In genomic region chr21:37153193-37153934, GRCh38 we compare ENCODE assay signal across 11 cellular contexts.
DNase-seq lines count a peak whose midpoint lies in the region; ATAC-seq, FAIRE-seq and TF ChIP-seq lines count a peak whose summit lies in the region.
"Had no signal": no experiment of that assay in that cellular context is flagged by ENCODE, and none has a peak within 500 bp of the region (broad histone marks: within the 10 kb centered on the region; RNA-seq: fewer than 3 reads in every experiment).

No MANE protein-coding gene starts in this region.

- H3K4me1 ChIP-seq in adipocyte (ENCODE audit: control insufficient read depth, insufficient read depth, low read length) (peaks cover 42% of the 10 kb centered on the region), foreskin keratinocyte (peaks cover 9% of the 10 kb centered on the region), rectal smooth muscle tissue (ENCODE audit: control insufficient read depth, insufficient read depth, low read length) (peaks cover 14% of the 10 kb centered on the region)

- H3K9me3 ChIP-seq in adipocyte (ENCODE audit: control insufficient read depth, low read length): no peaks in the 10 kb centered on the region

- H3K27me3 ChIP-seq in adipocyte (replicated peaks; ENCODE audit: control insufficient read depth, insufficient read depth, low read length) (no peaks in the 10 kb centered on the region), foreskin keratinocyte (no peaks in the 10 kb centered on the region), rectal smooth muscle tissue (ENCODE audit: control insufficient read depth, insufficient read depth, low read length) (no peaks in the 10 kb centered on the region)

- TF ChIP-seq CTCF in D721Med (IDR thresholded peaks at IDR 0.05; ENCODE audit: insufficient read depth, missing control alignments) (no peak), foreskin keratinocyte (conservative IDR thresholded peaks at IDR 0.05) (no peak)

- H3K4me3 ChIP-seq in adipocyte (ENCODE audit: low read length) (no peak overlapping the region), rectal smooth muscle tissue (ENCODE audit: low read length) (no peak overlapping the region)

- peaks cover 62% of the 10 kb centered on the region for H3K36me3 ChIP-seq in adipocyte (ENCODE audit: control insufficient read depth, insufficient read depth, low read length, severe bottlenecking)
- peaks cover 6% of the 10 kb centered on the region for H3K36me3 ChIP-seq in rectal smooth muscle tissue (ENCODE audit: control insufficient read depth, insufficient read depth, low read length)

- H3K9ac ChIP-seq in adipocyte (ENCODE audit: low read length): no peak overlapping the region
- H3K9ac ChIP-seq in rectal smooth muscle tissue (ENCODE audit: low read length): no peak overlapping the region

- H3K27ac ChIP-seq in foreskin keratinocyte (no peak overlapping the region), rectal smooth muscle tissue (ENCODE audit: low read depth, low read length) (peak overlapping the region; percentile 73)

- peak; percentile 69 for FAIRE-seq in D721Med (lab: Jason Lieb, UNC)

- ATAC-seq in foreskin keratinocyte: no peak
- ATAC-seq in HG02885 (IDR thresholded peaks at IDR 0.05; ENCODE audit: poor library complexity, unreplicated experiment): no peak
- no peak for ATAC-seq in HG03571 (IDR thresholded peaks at IDR 0.05; ENCODE audit: unreplicated experiment)

- DNase-seq in D721Med (ENCODE audit: insufficient read length, low spot score) (no peak), adipocyte (ENCODE audit: low read depth) (peak; percentile 86), foreskin keratinocyte (peak; percentile 44 to 63)
- DNase-seq in effector CD4-positive, alpha-beta T cell: no peak
- DNase-seq in activated CD4-positive, alpha-beta T cell treated with anti-CD3 and anti-CD28 coated beads, Interleukin-2, amount 50 U/mL, for 4 hours: no peak
- DNase-seq: activated CD4-positive, alpha-beta T cell treated with anti-CD3 and anti-CD28 coated beads, Interleukin-2, amount 50 U/mL, for 48 hours; KBM-7; NCI-H345 had no signal

Comparison
In these comparisons a context has a peak if more than half of its experiments do, and no peak if none do; other contexts are left out.
1. DNase-seq: peak in adipocyte (single experiment) and foreskin keratinocyte (2 of 2); none in D721Med (single experiment), effector CD4-positive, alpha-beta T cell (single experiment) and activated CD4-positive, alpha-beta T cell treated with anti-CD3 and anti-CD28 coated beads, Interleukin-2, amount 50 U/mL, for 4 hours (0 of 2).